Comparison of ENCODE assay signal across 1 cellular context in the genomic region with DNA sequence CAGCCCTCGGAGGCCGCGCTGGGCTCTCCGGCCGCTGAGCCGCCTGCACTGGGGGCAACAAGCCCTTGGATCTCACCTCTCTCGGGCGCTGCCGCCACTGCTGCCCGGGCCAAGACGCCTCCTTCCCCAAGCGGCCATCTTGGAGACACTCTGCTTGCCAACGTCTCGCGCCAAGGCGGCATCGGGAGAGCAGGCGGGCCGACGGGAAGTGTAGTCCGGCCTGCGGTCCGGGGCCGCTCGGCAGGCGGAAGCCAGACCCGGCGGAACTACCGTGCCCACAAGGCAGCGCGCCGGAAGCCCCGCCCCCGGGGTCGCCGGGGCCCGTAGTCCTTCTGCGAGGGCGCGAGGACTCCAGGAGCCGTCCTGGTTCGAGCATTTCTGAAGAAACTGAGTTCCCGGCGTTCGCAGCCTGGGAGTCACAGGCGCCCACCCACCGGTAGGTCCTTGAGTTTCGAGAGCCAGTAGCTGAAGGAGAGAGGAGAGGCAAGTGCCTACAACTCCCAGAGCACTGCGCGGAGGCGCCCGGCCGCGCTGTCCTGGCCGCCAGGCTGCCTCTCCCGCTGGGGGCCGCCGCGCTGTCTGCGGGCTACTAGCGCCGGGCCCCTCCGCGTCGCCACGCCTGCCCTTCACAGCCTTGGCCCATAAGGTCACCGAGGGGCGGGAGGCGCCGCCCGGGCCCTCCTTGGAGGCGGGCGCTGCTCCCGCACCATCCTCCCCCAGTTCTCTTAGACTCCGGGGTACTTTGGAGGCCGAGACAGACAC.
TF ChIP-seq lines count a peak whose summit lies in the region.

A gene with protein sequence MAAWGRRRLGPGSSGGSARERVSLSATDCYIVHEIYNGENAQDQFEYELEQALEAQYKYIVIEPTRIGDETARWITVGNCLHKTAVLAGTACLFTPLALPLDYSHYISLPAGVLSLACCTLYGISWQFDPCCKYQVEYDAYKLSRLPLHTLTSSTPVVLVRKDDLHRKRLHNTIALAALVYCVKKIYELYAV (minus strand): TSS at position 147 of the 762 bp plus-strand sequence. CDS start 9 bp downstream, at position 138.

TF ChIP-seq in K562, 482 proteins besides CTCF, POLR2A, EP300 and RAD21 (continued from another document and continues in another):
- TF ChIP-seq, protein P1, sequence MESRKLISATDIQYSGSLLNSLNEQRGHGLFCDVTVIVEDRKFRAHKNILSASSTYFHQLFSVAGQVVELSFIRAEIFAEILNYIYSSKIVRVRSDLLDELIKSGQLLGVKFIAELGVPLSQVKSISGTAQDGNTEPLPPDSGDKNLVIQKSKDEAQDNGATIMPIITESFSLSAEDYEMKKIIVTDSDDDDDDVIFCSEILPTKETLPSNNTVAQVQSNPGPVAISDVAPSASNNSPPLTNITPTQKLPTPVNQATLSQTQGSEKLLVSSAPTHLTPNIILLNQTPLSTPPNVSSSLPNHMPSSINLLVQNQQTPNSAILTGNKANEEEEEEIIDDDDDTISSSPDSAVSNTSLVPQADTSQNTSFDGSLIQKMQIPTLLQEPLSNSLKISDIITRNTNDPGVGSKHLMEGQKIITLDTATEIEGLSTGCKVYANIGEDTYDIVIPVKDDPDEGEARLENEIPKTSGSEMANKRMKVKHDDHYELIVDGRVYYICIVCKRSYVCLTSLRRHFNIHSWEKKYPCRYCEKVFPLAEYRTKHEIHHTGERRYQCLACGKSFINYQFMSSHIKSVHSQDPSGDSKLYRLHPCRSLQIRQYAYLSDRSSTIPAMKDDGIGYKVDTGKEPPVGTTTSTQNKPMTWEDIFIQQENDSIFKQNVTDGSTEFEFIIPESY (CRISPR knock-in tag; IDR thresholded peaks at IDR 0.05), result no peak
- TF ChIP-seq NFE2 (IDR thresholded peaks at IDR 0.05; ENCODE audit: low read depth) (no peak), DPF2 (IDR thresholded peaks at IDR 0.05) (no peak), NR1H2 (CRISPR knock-in tag; IDR thresholded peaks at IDR 0.05) (no peak), PHF20 (IDR thresholded peaks at IDR 0.05; ENCODE audit: partially characterized antibody) (no peak), ZNF551 (CRISPR knock-in tag; IDR thresholded peaks at IDR 0.05) (no peak), ZBTB8A (IDR thresholded peaks at IDR 0.05; ENCODE audit: partially characterized antibody) (peak; percentile 14), STAT5B (CRISPR knock-in tag; IDR thresholded peaks at IDR 0.05) (no peak), BHLHE40 (IDR thresholded peaks at IDR 0.05; ENCODE audit: low read length) (no peak), ZNF347 (CRISPR knock-in tag; IDR thresholded peaks at IDR 0.05; ENCODE audit: low read depth) (no peak), SMAD1 (IDR thresholded peaks at IDR 0.05; ENCODE audit: low read depth, low read length, partially characterized antibody) (peak; percentile 27), ZNF384 (IDR thresholded peaks at IDR 0.05; ENCODE audit: low read depth, low read length) (no peak), NCOA2 (IDR thresholded peaks at IDR 0.05; ENCODE audit: partially characterized antibody in 2 of 2) (no peak), ZNF311 (CRISPR knock-in tag; IDR thresholded peaks at IDR 0.05) (peak; percentile 79; the same call in 1 of the 2 replicates), FOXK2 (conservative IDR thresholded peaks at IDR 0.05 in 1 of 2, IDR thresholded peaks at IDR 0.05 in 1 of 2; ENCODE audit: low read depth in 2 of 2) (no peak), GABPB1 (CRISPR knock-in tag; IDR thresholded peaks at IDR 0.05) (peak; percentile 81), ZNF316 (IDR thresholded peaks at IDR 0.05) (no peak), ZNF134 (CRISPR knock-in tag; conservative IDR thresholded peaks at IDR 0.05) (peak; percentile 77), ATF1 (CRISPR knock-in tag; IDR thresholded peaks at IDR 0.05) (no peak), ATF1 (tag; IDR thresholded peaks at IDR 0.05) (peak; percentile 87), KLF1 (tag; IDR thresholded peaks at IDR 0.05) (peak; percentile 44; the same call in 1 of the 2 replicates), BACH1 (tag; IDR thresholded peaks at IDR 0.05) (peak; percentile 75; the same call in 1 of the 2 replicates), BCL6 (CRISPR knock-in tag; IDR thresholded peaks at IDR 0.05) (peak; percentile 82; the same call in 1 of the 2 replicates), SAFB (IDR thresholded peaks at IDR 0.05; ENCODE audit: borderline replicate concordance, low read depth, low read length) (no peak), PML (IDR thresholded peaks at IDR 0.05; ENCODE audit: low read length) (peak; percentile 33; the same call in 1 of the 2 replicates), MAZ (CRISPR knock-in tag; conservative IDR thresholded peaks at IDR 0.05 in 1 of 2, IDR thresholded peaks at IDR 0.05 in 1 of 2) (peak; percentile 61 to 88), CHCHD3 (CRISPR knock-in tag; IDR thresholded peaks at IDR 0.05) (no peak), ZBTB7A (IDR thresholded peaks at IDR 0.05; ENCODE audit: borderline replicate concordance, control insufficient read depth, low read depth, low read length) (peak; percentile 59; the same call in 1 of the 2 replicates), MCM7 (IDR thresholded peaks at IDR 0.05) (no peak), ZNF507 (tag; conservative IDR thresholded peaks at IDR 0.05) (no peak), MECOM (CRISPR knock-in tag; IDR thresholded peaks at IDR 0.05) (no peak)
- TF ChIP-seq, protein P2, sequence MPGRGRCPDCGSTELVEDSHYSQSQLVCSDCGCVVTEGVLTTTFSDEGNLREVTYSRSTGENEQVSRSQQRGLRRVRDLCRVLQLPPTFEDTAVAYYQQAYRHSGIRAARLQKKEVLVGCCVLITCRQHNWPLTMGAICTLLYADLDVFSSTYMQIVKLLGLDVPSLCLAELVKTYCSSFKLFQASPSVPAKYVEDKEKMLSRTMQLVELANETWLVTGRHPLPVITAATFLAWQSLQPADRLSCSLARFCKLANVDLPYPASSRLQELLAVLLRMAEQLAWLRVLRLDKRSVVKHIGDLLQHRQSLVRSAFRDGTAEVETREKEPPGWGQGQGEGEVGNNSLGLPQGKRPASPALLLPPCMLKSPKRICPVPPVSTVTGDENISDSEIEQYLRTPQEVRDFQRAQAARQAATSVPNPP (IDR thresholded peaks at IDR 0.05; ENCODE audit: borderline replicate concordance, insufficient read depth, insufficient read length), result no peak
- TF ChIP-seq, protein P3, sequence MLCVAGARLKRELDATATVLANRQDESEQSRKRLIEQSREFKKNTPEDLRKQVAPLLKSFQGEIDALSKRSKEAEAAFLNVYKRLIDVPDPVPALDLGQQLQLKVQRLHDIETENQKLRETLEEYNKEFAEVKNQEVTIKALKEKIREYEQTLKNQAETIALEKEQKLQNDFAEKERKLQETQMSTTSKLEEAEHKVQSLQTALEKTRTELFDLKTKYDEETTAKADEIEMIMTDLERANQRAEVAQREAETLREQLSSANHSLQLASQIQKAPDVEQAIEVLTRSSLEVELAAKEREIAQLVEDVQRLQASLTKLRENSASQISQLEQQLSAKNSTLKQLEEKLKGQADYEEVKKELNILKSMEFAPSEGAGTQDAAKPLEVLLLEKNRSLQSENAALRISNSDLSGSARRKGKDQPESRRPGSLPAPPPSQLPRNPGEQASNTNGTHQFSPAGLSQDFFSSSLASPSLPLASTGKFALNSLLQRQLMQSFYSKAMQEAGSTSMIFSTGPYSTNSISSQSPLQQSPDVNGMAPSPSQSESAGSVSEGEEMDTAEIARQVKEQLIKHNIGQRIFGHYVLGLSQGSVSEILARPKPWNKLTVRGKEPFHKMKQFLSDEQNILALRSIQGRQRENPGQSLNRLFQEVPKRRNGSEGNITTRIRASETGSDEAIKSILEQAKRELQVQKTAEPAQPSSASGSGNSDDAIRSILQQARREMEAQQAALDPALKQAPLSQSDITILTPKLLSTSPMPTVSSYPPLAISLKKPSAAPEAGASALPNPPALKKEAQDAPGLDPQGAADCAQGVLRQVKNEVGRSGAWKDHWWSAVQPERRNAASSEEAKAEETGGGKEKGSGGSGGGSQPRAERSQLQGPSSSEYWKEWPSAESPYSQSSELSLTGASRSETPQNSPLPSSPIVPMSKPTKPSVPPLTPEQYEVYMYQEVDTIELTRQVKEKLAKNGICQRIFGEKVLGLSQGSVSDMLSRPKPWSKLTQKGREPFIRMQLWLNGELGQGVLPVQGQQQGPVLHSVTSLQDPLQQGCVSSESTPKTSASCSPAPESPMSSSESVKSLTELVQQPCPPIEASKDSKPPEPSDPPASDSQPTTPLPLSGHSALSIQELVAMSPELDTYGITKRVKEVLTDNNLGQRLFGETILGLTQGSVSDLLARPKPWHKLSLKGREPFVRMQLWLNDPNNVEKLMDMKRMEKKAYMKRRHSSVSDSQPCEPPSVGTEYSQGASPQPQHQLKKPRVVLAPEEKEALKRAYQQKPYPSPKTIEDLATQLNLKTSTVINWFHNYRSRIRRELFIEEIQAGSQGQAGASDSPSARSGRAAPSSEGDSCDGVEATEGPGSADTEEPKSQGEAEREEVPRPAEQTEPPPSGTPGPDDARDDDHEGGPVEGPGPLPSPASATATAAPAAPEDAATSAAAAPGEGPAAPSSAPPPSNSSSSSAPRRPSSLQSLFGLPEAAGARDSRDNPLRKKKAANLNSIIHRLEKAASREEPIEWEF (CRISPR knock-in tag; IDR thresholded peaks at IDR 0.05), result no peak
- TF ChIP-seq, protein P4, sequence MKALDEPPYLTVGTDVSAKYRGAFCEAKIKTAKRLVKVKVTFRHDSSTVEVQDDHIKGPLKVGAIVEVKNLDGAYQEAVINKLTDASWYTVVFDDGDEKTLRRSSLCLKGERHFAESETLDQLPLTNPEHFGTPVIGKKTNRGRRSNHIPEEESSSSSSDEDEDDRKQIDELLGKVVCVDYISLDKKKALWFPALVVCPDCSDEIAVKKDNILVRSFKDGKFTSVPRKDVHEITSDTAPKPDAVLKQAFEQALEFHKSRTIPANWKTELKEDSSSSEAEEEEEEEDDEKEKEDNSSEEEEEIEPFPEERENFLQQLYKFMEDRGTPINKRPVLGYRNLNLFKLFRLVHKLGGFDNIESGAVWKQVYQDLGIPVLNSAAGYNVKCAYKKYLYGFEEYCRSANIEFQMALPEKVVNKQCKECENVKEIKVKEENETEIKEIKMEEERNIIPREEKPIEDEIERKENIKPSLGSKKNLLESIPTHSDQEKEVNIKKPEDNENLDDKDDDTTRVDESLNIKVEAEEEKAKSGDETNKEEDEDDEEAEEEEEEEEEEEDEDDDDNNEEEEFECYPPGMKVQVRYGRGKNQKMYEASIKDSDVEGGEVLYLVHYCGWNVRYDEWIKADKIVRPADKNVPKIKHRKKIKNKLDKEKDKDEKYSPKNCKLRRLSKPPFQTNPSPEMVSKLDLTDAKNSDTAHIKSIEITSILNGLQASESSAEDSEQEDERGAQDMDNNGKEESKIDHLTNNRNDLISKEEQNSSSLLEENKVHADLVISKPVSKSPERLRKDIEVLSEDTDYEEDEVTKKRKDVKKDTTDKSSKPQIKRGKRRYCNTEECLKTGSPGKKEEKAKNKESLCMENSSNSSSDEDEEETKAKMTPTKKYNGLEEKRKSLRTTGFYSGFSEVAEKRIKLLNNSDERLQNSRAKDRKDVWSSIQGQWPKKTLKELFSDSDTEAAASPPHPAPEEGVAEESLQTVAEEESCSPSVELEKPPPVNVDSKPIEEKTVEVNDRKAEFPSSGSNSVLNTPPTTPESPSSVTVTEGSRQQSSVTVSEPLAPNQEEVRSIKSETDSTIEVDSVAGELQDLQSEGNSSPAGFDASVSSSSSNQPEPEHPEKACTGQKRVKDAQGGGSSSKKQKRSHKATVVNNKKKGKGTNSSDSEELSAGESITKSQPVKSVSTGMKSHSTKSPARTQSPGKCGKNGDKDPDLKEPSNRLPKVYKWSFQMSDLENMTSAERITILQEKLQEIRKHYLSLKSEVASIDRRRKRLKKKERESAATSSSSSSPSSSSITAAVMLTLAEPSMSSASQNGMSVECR (CRISPR knock-in tag; IDR thresholded peaks at IDR 0.05), result no peak
- TF ChIP-seq, protein P5, sequence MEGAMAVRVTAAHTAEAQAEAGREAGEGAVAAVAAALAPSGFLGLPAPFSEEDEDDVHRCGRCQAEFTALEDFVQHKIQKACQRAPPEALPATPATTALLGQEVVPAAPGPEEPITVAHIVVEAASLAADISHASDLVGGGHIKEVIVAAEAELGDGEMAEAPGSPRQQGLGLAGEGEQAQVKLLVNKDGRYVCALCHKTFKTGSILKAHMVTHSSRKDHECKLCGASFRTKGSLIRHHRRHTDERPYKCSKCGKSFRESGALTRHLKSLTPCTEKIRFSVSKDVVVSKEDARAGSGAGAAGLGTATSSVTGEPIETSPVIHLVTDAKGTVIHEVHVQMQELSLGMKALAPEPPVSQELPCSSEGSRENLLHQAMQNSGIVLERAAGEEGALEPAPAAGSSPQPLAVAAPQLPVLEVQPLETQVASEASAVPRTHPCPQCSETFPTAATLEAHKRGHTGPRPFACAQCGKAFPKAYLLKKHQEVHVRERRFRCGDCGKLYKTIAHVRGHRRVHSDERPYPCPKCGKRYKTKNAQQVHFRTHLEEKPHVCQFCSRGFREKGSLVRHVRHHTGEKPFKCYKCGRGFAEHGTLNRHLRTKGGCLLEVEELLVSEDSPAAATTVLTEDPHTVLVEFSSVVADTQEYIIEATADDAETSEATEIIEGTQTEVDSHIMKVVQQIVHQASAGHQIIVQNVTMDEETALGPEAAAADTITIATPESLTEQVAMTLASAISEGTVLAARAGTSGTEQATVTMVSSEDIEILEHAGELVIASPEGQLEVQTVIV (CRISPR knock-in tag; IDR thresholded peaks at IDR 0.05; ENCODE audit: borderline replicate concordance), result no peak
- TF ChIP-seq, protein P6, sequence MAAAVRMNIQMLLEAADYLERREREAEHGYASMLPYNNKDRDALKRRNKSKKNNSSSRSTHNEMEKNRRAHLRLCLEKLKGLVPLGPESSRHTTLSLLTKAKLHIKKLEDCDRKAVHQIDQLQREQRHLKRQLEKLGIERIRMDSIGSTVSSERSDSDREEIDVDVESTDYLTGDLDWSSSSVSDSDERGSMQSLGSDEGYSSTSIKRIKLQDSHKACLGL (CRISPR knock-in tag; IDR thresholded peaks at IDR 0.05; ENCODE audit: borderline replicate concordance, poor library complexity, severe bottlenecking), result no peak
- TF ChIP-seq, protein P7, sequence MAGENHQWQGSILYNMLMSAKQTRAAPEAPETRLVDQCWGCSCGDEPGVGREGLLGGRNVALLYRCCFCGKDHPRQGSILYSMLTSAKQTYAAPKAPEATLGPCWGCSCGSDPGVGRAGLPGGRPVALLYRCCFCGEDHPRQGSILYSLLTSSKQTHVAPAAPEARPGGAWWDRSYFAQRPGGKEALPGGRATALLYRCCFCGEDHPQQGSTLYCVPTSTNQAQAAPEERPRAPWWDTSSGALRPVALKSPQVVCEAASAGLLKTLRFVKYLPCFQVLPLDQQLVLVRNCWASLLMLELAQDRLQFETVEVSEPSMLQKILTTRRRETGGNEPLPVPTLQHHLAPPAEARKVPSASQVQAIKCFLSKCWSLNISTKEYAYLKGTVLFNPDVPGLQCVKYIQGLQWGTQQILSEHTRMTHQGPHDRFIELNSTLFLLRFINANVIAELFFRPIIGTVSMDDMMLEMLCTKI (IDR thresholded peaks at IDR 0.05; ENCODE audit: partially characterized antibody), result no peak
- TF ChIP-seq, protein P8, sequence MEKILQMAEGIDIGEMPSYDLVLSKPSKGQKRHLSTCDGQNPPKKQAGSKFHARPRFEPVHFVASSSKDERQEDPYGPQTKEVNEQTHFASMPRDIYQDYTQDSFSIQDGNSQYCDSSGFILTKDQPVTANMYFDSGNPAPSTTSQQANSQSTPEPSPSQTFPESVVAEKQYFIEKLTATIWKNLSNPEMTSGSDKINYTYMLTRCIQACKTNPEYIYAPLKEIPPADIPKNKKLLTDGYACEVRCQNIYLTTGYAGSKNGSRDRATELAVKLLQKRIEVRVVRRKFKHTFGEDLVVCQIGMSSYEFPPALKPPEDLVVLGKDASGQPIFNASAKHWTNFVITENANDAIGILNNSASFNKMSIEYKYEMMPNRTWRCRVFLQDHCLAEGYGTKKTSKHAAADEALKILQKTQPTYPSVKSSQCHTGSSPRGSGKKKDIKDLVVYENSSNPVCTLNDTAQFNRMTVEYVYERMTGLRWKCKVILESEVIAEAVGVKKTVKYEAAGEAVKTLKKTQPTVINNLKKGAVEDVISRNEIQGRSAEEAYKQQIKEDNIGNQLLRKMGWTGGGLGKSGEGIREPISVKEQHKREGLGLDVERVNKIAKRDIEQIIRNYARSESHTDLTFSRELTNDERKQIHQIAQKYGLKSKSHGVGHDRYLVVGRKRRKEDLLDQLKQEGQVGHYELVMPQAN (IDR thresholded peaks at IDR 0.05; ENCODE audit: borderline replicate concordance), result no peak
